Comparison of ENCODE assay signal across 9 cellular contexts in the genomic region with DNA sequence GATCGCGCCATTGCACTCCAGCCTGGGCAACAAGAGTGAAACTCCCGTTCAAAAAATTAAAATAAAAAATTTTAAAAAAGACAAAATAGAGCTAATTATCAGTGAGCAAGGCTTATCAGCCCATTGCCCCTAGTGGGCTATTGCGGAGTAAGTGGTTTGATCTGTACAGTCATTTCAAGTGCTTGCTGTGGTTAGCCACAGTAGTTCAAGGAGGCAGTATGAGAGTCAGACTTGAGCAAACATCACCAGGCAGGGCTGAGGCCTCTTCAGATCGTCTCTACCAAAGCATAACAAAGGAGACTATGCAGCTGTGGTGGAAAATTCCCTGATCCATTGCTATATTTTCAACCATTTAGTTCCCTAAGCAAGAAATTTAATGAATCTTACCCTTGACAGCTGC. TPM values are rescaled to one million over a fixed set of nuclear protein-coding genes. Genes with fewer than 3 reads are reported as not detected.
DNase-seq lines count a peak whose midpoint lies in the region; ATAC-seq and TF ChIP-seq lines count a peak whose summit lies in the region.
"Had no signal": no experiment of that assay in that cellular context is flagged by ENCODE, and none has a peak within 500 bp of the region (broad histone marks: within the 10 kb centered on the region; RNA-seq: fewer than 3 reads in every experiment).

No MANE protein-coding gene starts in this region.

- TF ChIP-seq RAD21 in SK-N-SH (IDR thresholded peaks at IDR 0.05; ENCODE audit: low read length) = no peak

- peaks cover 15% of the 10 kb centered on the region for H3F3A ChIP-seq in SK-N-SH (replicated peaks; ENCODE audit: insufficient read depth)

- peaks cover 21% of the 10 kb centered on the region for H3K27me3 Mint-ChIP-seq in H9 (ENCODE audit: low read depth)
- H3K27me3 Mint-ChIP-seq in natural killer cell (ENCODE audit: low read depth in 2 of 2) = peaks cover 25 to 29% of the 10 kb centered on the region in 2 donors

- peaks cover 9 to 19% (median 17%) of the 10 kb centered on the region in 3 experiments; a peak in 6 of 7 replicates for H3K36me3 Mint-ChIP-seq in H9 (ENCODE audit: insufficient read depth in 1 of 3, low read depth in 3 of 3)
- peaks cover 6% of the 10 kb centered on the region for H3K36me3 Mint-ChIP-seq in natural killer cell

- H4K8ac ChIP-seq in H9 (replicated peaks; ENCODE audit: insufficient read length, low read depth, low read length) = no peak overlapping the region

- H3K4me2 ChIP-seq in SK-N-SH (no peak overlapping the region), H9 (ENCODE audit: insufficient read depth, insufficient read length, low read length) (no peak overlapping the region)

- no peak overlapping the region for H2AK5ac ChIP-seq in H9 (ENCODE audit: insufficient read length, low read length)

- H3K23ac ChIP-seq in H9 (ENCODE audit: insufficient read length, low read depth, low read length) = no peak overlapping the region

- no peak overlapping the region for H3K14ac ChIP-seq in H9 (ENCODE audit: insufficient read depth, low read length)

- no peak overlapping the region for H3K56ac ChIP-seq in H9 (ENCODE audit: insufficient read length, low read depth, low read length)

- H3K9me3 ChIP-seq in SK-N-SH (no peaks in the 10 kb centered on the region), H9 (ENCODE audit: control insufficient read depth, low read depth, low read length) (no peaks in the 10 kb centered on the region), colonic mucosa (no peaks in the 10 kb centered on the region)

- no peaks in the 10 kb centered on the region for H3K27me3 ChIP-seq in SK-N-SH (ENCODE audit: insufficient read depth)
- no peaks in the 10 kb centered on the region; the same call in 1 of the 2 replicates for H3K27me3 ChIP-seq in H9 (ENCODE audit: insufficient read depth, low read length)
- H3K27me3 ChIP-seq in colonic mucosa = no peaks in the 10 kb centered on the region

- 86% methylated on average over 5 of the region's 5 CpGs for WGBS in SK-N-SH (ENCODE audit: low lambda C conversion rate)
- WGBS in H9 (ENCODE audit: extremely low coverage, insufficient read length, low lambda C conversion rate) = no CpG with 5 or more reads among the region's 5 CpGs

- H2BK12ac ChIP-seq in H9 (ENCODE audit: insufficient read length, low read depth, low read length) = no peak overlapping the region

- H4K20me1 ChIP-seq in SK-N-SH (ENCODE audit: insufficient read depth) (no peaks in the 10 kb centered on the region), H9 (ENCODE audit: control insufficient read depth, insufficient read depth, insufficient read length) (no peaks in the 10 kb centered on the region)

- no peaks in the 10 kb centered on the region for H3K9me2 ChIP-seq in SK-N-SH

- H3K36me3 ChIP-seq in SK-N-SH (replicated peaks in 1 of 2; ENCODE audit: control insufficient read depth in 1 of 2, insufficient read depth in 2 of 2, low read length in 1 of 2) (no peaks in the 10 kb centered on the region), colonic mucosa (no peaks in the 10 kb centered on the region)

- H3K23me2 ChIP-seq in H9 (ENCODE audit: insufficient read length, low read depth, low read length, poor library complexity, severe bottlenecking) = peaks cover 17% of the 10 kb centered on the region

- TF ChIP-seq CTCF in SK-N-SH (IDR thresholded peaks at IDR 0.05) (peak; percentile 24; the same call in 1 of the 2 replicates), H9 (conservative IDR thresholded peaks at IDR 0.05) (peak; percentile 27; the same call in 2 of the 3 replicates), natural killer cell (IDR thresholded peaks at IDR 0.05) (no peak), colonic mucosa (IDR thresholded peaks at IDR 0.05) (no peak)

- H3K4me3 ChIP-seq in SK-N-SH (ENCODE audit: low read depth in 2 of 2, low read length in 1 of 2) (no peak overlapping the region), colonic mucosa (no peak overlapping the region)

- H3K27ac ChIP-seq in SK-N-SH (ENCODE audit: low read depth in 2 of 2, low read length in 1 of 2) (no peak overlapping the region), H9 (ENCODE audit: insufficient read length, low read depth, low read length) (no peak overlapping the region), colonic mucosa (no peak overlapping the region)
- H3K27ac ChIP-seq: C4-2B had no signal

- no peak overlapping the region for H2BK20ac ChIP-seq in H9 (ENCODE audit: low read depth, low read length, poor library complexity, severe bottlenecking)

- H2BK5ac ChIP-seq in H9 (ENCODE audit: insufficient read length, low read length) = no peak overlapping the region

- H3K9me3 Mint-ChIP-seq in H9 (no peaks in the 10 kb centered on the region; a peak in 1 of 5 replicates), natural killer cell (no peaks in the 10 kb centered on the region)

- H3K18ac ChIP-seq in H9 (ENCODE audit: insufficient read length, low read depth, low read length) = no peak overlapping the region

- no peak overlapping the region for H3T11ph ChIP-seq in H9 (ENCODE audit: low read length)

- H3K4me3 Mint-ChIP-seq in H9 = no peak overlapping the region
- no peak overlapping the region for H3K4me3 Mint-ChIP-seq in natural killer cell

- CTCF ChIA-PET in SK-N-SH (lab: Yijun Ruan, JAX) = interaction anchor here (0.6 to 3.7 kb wide), 6 partner anchors 10 to 539 kb away, joined by 3 to 19 read pairs (median 4); no protein-coding TSS in a partner anchor

- H3K79me1 ChIP-seq in H9 (ENCODE audit: insufficient read depth, low read depth, low read length, poor library complexity, severe bottlenecking) = no peaks in the 10 kb centered on the region

- peaks cover 7 to 18% of the 10 kb centered on the region in 2 experiments; a peak in 3 of 4 replicates for H3K4me1 ChIP-seq in SK-N-SH (ENCODE audit: control insufficient read depth in 1 of 2, insufficient read depth in 2 of 2, low read depth in 1 of 2, low read length in 1 of 2)
- peaks cover 4% of the 10 kb centered on the region; the same call in 1 of the 2 replicates for H3K4me1 ChIP-seq in H9 (ENCODE audit: insufficient read depth, low read length)
- no peaks in the 10 kb centered on the region for H3K4me1 ChIP-seq in colonic mucosa

- DNase-seq in SK-N-SH (no peak), H9 (no peak), M059J (ENCODE audit: low read depth) (peak; percentile 92), natural killer cell (no peak), NCI-H1436 (lab: John Stamatoyannopoulos, UW) (no peak), colonic mucosa (no peak)
- DNase-seq in activated T-cell treated with anti-CD3 and anti-CD28 coated beads, Interleukin-2, amount 50 U/mL, for 48 hours = peak; percentile 41 to 57

- intact Hi-C loops in natural killer cell (cut with micrococcal nuclease) (no loop called here), colonic mucosa (cut with DNase I) (no loop called here)

- H2BK120ac ChIP-seq in H9 (ENCODE audit: low read depth, low read length, poor library complexity, severe bottlenecking) = no peak overlapping the region

- POLR2A ChIA-PET in SK-N-SH (lab: Yijun Ruan, JAX) = no interaction called here

- H3K4ac ChIP-seq in H9 (ENCODE audit: low read depth, low read length) = no peak overlapping the region

- no peak overlapping the region for H4K5ac ChIP-seq in H9 (ENCODE audit: insufficient read length, low read depth, low read length)

- no peak overlapping the region for H4K91ac ChIP-seq in H9 (ENCODE audit: insufficient read length, low read depth, low read length)

- ATAC-seq in SK-N-SH treated with all-trans-retinoic acid at 6 μM for 48 hours = no peak
- peak; percentile 51 to 70 (median 70) for ATAC-seq in natural killer cell

- H3K27ac Mint-ChIP-seq in H9 (no peak overlapping the region), natural killer cell (no peak overlapping the region)

- H3K4me1 Mint-ChIP-seq in H9 (peaks cover 23 to 28% of the 10 kb centered on the region in 2 experiments), natural killer cell (peaks cover 28 to 29% of the 10 kb centered on the region in 2 donors)

- TF ChIP-seq EP300 in SK-N-SH (IDR thresholded peaks at IDR 0.05; ENCODE audit: borderline replicate concordance in 1 of 2, low read depth in 1 of 2, low read length in 1 of 2) = no peak

- H2AFZ ChIP-seq in SK-N-SH (ENCODE audit: low read depth) (no peak overlapping the region), H9 (ENCODE audit: low read length) (no peak overlapping the region)

- peaks cover 8% of the 10 kb centered on the region; the same call in 1 of the 2 replicates for H3K79me2 ChIP-seq in SK-N-SH (ENCODE audit: insufficient read depth)
- no peaks in the 10 kb centered on the region for H3K79me2 ChIP-seq in H9 (ENCODE audit: insufficient read depth, low read length)

- no peak overlapping the region for H2BK15ac ChIP-seq in H9 (ENCODE audit: low read depth, low read length)

- H3K9ac ChIP-seq in SK-N-SH (no peak overlapping the region), H9 (ENCODE audit: extremely low read depth, insufficient read length, low read length) (no peak overlapping the region), colonic mucosa (ENCODE audit: low read depth in 2 of 2, low read length in 2 of 2) (no peak overlapping the region)

TF ChIP-seq in SK-N-SH, 30 proteins besides CTCF, POLR2A, EP300 and RAD21:
- no peak for TF ChIP-seq RCOR1 (IDR thresholded peaks at IDR 0.05; ENCODE audit: low read length)
- TF ChIP-seq SMC3 (IDR thresholded peaks at IDR 0.05; ENCODE audit: low read depth, low read length) = no peak
- no peak for TF ChIP-seq NRF1 (IDR thresholded peaks at IDR 0.05; ENCODE audit: low read depth, low read length)

TF ChIP-seq in SK-N-SH treated with all-trans-retinoic acid at 6 μM for 48 hours, 23 proteins besides CTCF, POLR2A, EP300 and RAD21 (continues in another document):
- TF ChIP-seq ZNF8 (CRISPR knock-in tag; IDR thresholded peaks at IDR 0.05) (no peak), SNAI2 (CRISPR knock-in tag; IDR thresholded peaks at IDR 0.05) (no peak), BACH2 (CRISPR knock-in tag; IDR thresholded peaks at IDR 0.05; ENCODE audit: borderline replicate concordance) (no peak), TCF4 (CRISPR knock-in tag; IDR thresholded peaks at IDR 0.05; ENCODE audit: borderline replicate concordance) (no peak)

RNA-seq across cellular contexts. Expression of a gene that starts 4.3 kb away (rescaled TPM):
- polyA plus RNA-seq in SK-N-SH (2012; rRNA removed) = 23.0 and 36.4 TPM in 2 replicates
- polyA plus RNA-seq in SK-N-SH (2012; cell fraction: cytosol; rRNA removed) = 25.1 and 28.5 TPM in 2 replicates
- 25.4 and 58.1 TPM in 2 replicates for polyA plus RNA-seq in SK-N-SH (2012; cell fraction: nucleus; rRNA removed)
- total RNA-seq in H9 (2021) (29.8 and 30.2 TPM in 2 replicates), natural killer cell (10 to 100 TPM; 25.2 to 26.9 (median 26.3) TPM), colonic mucosa (10 to 100 TPM; 30.5 to 47.0 TPM)
- 19.2 and 30.5 TPM in 2 replicates for total RNA-seq in M059J (2014; rRNA removed; shearing (Covaris generic))

RNA-seq across cellular contexts. Expression of a gene that starts 6.5 kb away (rescaled TPM):
- 35.4 and 50.6 TPM in 2 replicates for polyA plus RNA-seq in SK-N-SH (2012; rRNA removed)
- 26.5 and 32.6 TPM in 2 replicates for polyA plus RNA-seq in SK-N-SH (2012; cell fraction: cytosol; rRNA removed)
- 75.7 and 120 TPM in 2 replicates for polyA plus RNA-seq in SK-N-SH (2012; cell fraction: nucleus; rRNA removed)
- total RNA-seq in H9 (2021) (99.1 and 106 TPM in 2 replicates), natural killer cell (1 to 10 TPM in 2 of 3 donors, under 1 TPM in 1; 0.82 to 7.0 (median 5.8) TPM), colonic mucosa (10 to 100 TPM; 33.0 to 42.4 TPM)
- 283 and 361 TPM in 2 replicates for total RNA-seq in M059J (2014; rRNA removed; shearing (Covaris generic))

Comparison
In these comparisons a context has a peak if more than half of its experiments do, and no peak if none do; other contexts are left out.
1. DNase-seq: peak in M059J (single experiment) and activated T-cell treated with anti-CD3 and anti-CD28 coated beads, Interleukin-2, amount 50 U/mL, for 48 hours (2 of 2); none in SK-N-SH (single experiment), H9 (single experiment), natural killer cell (single experiment), NCI-H1436 (single experiment) and colonic mucosa (single experiment).
2. CTCF ChIP-seq: peak in SK-N-SH (single experiment) and H9 (single experiment); none in natural killer cell (single experiment) and colonic mucosa (single experiment).
3. RNA of a gene that starts 6.5 kb away (total RNA-seq): 283 to 361 TPM in M059J, 99.1 to 106 TPM in H9 and 33.0 to 42.4 TPM in colonic mucosa; 0.82 to 7.0 TPM in natural killer cell; every median in the first group is over 4 times any median in the second.